In the genomic region with DNA sequence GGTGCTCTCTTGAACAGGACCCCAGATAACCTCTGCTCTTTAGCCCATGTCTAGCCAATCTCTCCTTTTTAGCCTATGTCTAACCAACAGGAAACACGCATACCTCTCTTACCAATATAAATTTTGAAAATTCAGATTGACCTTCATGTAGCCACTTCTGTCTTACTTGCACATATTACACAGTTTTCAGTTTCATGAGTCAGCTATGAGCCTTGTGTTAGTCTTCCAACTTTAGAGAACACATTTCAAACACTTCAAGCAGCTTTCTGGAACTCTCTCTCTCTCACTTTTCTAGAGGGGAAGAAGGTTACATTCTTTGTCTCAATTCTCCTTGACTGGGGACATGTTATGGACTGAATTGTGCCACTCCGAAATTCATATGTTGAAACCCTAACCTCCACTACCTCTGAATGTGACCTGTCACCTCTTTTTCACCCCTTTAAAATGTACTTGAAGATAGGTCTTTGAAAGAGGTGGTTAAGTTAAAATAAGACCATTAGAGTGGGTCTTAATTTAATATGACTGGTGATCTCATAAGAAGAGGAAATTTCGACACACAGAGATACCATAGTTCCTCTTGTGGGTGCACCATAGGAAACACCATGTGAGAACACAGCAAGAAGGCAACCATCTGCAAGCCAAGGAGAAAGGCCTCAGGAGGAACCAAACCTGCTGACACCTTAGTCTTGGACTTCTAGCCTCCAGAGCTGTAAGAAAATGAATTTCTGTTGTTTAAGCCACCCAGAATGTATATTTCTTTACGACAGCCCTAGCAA, we compare ENCODE assay signal across 19 cellular contexts.
DNase-seq lines count a peak whose midpoint lies in the region; ATAC-seq and TF ChIP-seq lines count a peak whose summit lies in the region.
"Had no signal": no experiment of that assay in that cellular context is flagged by ENCODE, and none has a peak within 500 bp of the region (broad histone marks: within the 10 kb centered on the region; RNA-seq: fewer than 3 reads in every experiment).

No MANE protein-coding gene starts in this region.

- peaks cover 17% of the 10 kb centered on the region for H3K4me1 Mint-ChIP-seq in memory B cell

- no peak for TF ChIP-seq EP300 in esophagus muscularis mucosa (IDR thresholded peaks at IDR 0.05)

- H3K27ac ChIP-seq in vagina (no peak overlapping the region), esophagus muscularis mucosa (replicated peaks in 1 of 4) (no peak overlapping the region)
- H3K27ac ChIP-seq: heart left ventricle, SJSA1, tibial nerve had no signal

- no peak overlapping the region for H3K9ac ChIP-seq in adipocyte (ENCODE audit: low read length)

- no peak overlapping the region for H3K27ac Mint-ChIP-seq in memory B cell
- H3K27ac Mint-ChIP-seq: activated naive CD4-positive, alpha-beta T cell treated with anti-CD3 and anti-CD28 coated beads for 36 hours; endodermal cell; naive B cell had no signal

- H3K4me3 Mint-ChIP-seq in memory B cell = no peak overlapping the region
- H3K4me3 Mint-ChIP-seq: activated naive CD4-positive, alpha-beta T cell treated with anti-CD3 and anti-CD28 coated beads for 36 hours; endodermal cell had no signal

- H3K4me3 ChIP-seq in adipocyte (ENCODE audit: low read length) = no peak overlapping the region
- no peak overlapping the region for H3K4me3 ChIP-seq in vagina
- no peak overlapping the region for H3K4me3 ChIP-seq in esophagus muscularis mucosa
- H3K4me3 ChIP-seq: heart left ventricle, K562, SJSA1, tibial nerve had no signal

- no peaks in the 10 kb centered on the region for H3K27me3 Mint-ChIP-seq in memory B cell
- H3K27me3 Mint-ChIP-seq: naive B cell had no signal

- TF ChIP-seq CTCF in vagina (IDR thresholded peaks at IDR 0.05) = no peak
- no peak for TF ChIP-seq CTCF in esophagus muscularis mucosa (IDR thresholded peaks at IDR 0.05)

- ATAC-seq in memory B cell (ENCODE audit: low read depth) (peak; percentile 39), GM18505 (IDR thresholded peaks at IDR 0.05; ENCODE audit: unreplicated experiment) (no peak), HG03469 (IDR thresholded peaks at IDR 0.05; ENCODE audit: unreplicated experiment) (no peak)
- ATAC-seq: heart left ventricle, K562 had no signal

- H3K9me3 ChIP-seq in adipocyte (ENCODE audit: control insufficient read depth, low read length) (no peaks in the 10 kb centered on the region), vagina (no peaks in the 10 kb centered on the region), esophagus muscularis mucosa (no peaks in the 10 kb centered on the region)
- H3K9me3 ChIP-seq: heart left ventricle, SJSA1, tibial nerve had no signal

- H3K9me3 Mint-ChIP-seq in memory B cell = no peaks in the 10 kb centered on the region
- H3K9me3 Mint-ChIP-seq: activated naive CD4-positive, alpha-beta T cell treated with anti-CD3 and anti-CD28 coated beads for 36 hours; endodermal cell had no signal

- H3K4me1 ChIP-seq in adipocyte (ENCODE audit: control insufficient read depth, insufficient read depth, low read length) (peaks cover 12% of the 10 kb centered on the region), vagina (no peaks in the 10 kb centered on the region), esophagus muscularis mucosa (no peaks in the 10 kb centered on the region)
- H3K4me1 ChIP-seq: heart left ventricle, tibial nerve had no signal

- intact Hi-C loops in vagina (cut with DNase I) = no loop called here
- intact Hi-C loops in esophagus muscularis mucosa (cut with DNase I) = no loop called here

- H3K27me3 ChIP-seq in adipocyte (replicated peaks; ENCODE audit: control insufficient read depth, insufficient read depth, low read length) (no peaks in the 10 kb centered on the region), vagina (no peaks in the 10 kb centered on the region), esophagus muscularis mucosa (no peaks in the 10 kb centered on the region)
- H3K27me3 ChIP-seq: heart left ventricle, SJSA1, tibial nerve had no signal

- WGBS in esophagus muscularis mucosa = 94% methylated on average over 4 of the region's 4 CpGs

- H3K36me3 ChIP-seq in adipocyte (ENCODE audit: control insufficient read depth, insufficient read depth, low read length, severe bottlenecking) (no peaks in the 10 kb centered on the region), vagina (no peaks in the 10 kb centered on the region), esophagus muscularis mucosa (no peaks in the 10 kb centered on the region)
- H3K36me3 ChIP-seq: heart left ventricle, SJSA1, tibial nerve had no signal

- TF ChIP-seq POLR2A in GM18505 (IDR thresholded peaks at IDR 0.05; ENCODE audit: borderline replicate concordance, extremely low read depth, insufficient read depth, insufficient read length) = no peak
- no peak for TF ChIP-seq POLR2A in vagina (IDR thresholded peaks at IDR 0.05)
- no peak for TF ChIP-seq POLR2A in esophagus muscularis mucosa (IDR thresholded peaks at IDR 0.05; ENCODE audit: low read depth)

- H3K36me3 Mint-ChIP-seq in memory B cell = no peaks in the 10 kb centered on the region
- H3K36me3 Mint-ChIP-seq: naive B cell had no signal

- DNase-seq in GF-D8 (lab: John Stamatoyannopoulos, UW) = peak; percentile 89
- DNase-seq in M059J (ENCODE audit: low read depth) = peak; percentile 54
- peak; percentile 33 for DNase-seq in adipocyte (ENCODE audit: low read depth)
- no peak for DNase-seq in memory B cell (ENCODE audit: low spot score in 2 of 2)
- DNase-seq in vagina (ENCODE audit: extremely low spot score in 2 of 2) = no peak
- no peak for DNase-seq in esophagus muscularis mucosa (ENCODE audit: extremely low spot score)
- DNase-seq: activated naive CD4-positive, alpha-beta T cell treated with anti-CD3 and anti-CD28 coated beads for 36 hours; C1 segment of cervical spinal cord; DMS79 treated with DMSO at 0.1 percent for 48 hours; endodermal cell; heart left ventricle; naive B cell; NCI-H2029; NCI-H82 had no signal

Comparison
In these comparisons a context has a peak if more than half of its experiments do, and no peak if none do; other contexts are left out.
1. DNase-seq: peak in GF-D8 (single experiment), M059J (single experiment) and adipocyte (single experiment); none in memory B cell (0 of 2), vagina (0 of 2) and esophagus muscularis mucosa (single experiment).